29 cellular contexts compared by ENCODE assay signal in genomic region chr17:72858826-72859495, GRCh38.
"Had no signal": no experiment of that assay in that cellular context is flagged by ENCODE, and none has a peak within 500 bp of the region (broad histone marks: within the 10 kb centered on the region; RNA-seq: fewer than 3 reads in every experiment).

No MANE protein-coding gene starts in this region.

- ATAC-seq: activated CD8-positive, alpha-beta T cell treated with anti-CD3 and anti-CD28 coated beads for 36 hours; activated naive CD4-positive, alpha-beta T cell treated with anti-CD3 and anti-CD28 coated beads, Interleukin-2, amount 50 U/mL, for 72 hours; activated T-cell treated with anti-CD3 and anti-CD28 coated beads, Interleukin-2, amount 50 U/mL, for 4 hours; activated T-cell treated with anti-CD3 and anti-CD28 coated beads, Interleukin-2, amount 50 U/mL, for 72 hours; activated T-helper 17 cell treated with anti-CD3 and anti-CD28 coated beads, Interleukin-2, amount 50 U/mL, for 72 hours; body of pancreas had no signal

- DNase-seq: activated CD4-positive, alpha-beta memory T cell treated with anti-CD3 and anti-CD28 coated beads for 36 hours; activated CD4-positive, alpha-beta T cell treated with anti-CD3 and anti-CD28 coated beads for 4 hours; activated CD4-positive, alpha-beta T cell treated with anti-CD3 and anti-CD28 coated beads, Interleukin-2, amount 10 ng/mL, durations not matched to agents 24 days and 14 days; activated CD4-positive, alpha-beta T cell treated with anti-CD3 and anti-CD28 coated beads, Interleukin-2, amount 50 U/mL, for 1 hour; activated CD4-positive, alpha-beta T cell treated with anti-CD3 and anti-CD28 coated beads, Interleukin-2, amount 50 U/mL, for 4 hours; activated CD4-positive, CD25-positive, alpha-beta regulatory T cell treated with anti-CD3 and anti-CD28 coated beads, Interleukin-2, amount 50 U/mL, for 72 hours; activated CD8-positive, alpha-beta memory T cell treated with anti-CD3 and anti-CD28 coated beads, Interleukin-2, amount 50 U/mL, for 4 hours; activated CD8-positive, alpha-beta T cell treated with anti-CD3 and anti-CD28 coated beads for 36 hours; activated effector memory CD4-positive, alpha-beta T cell treated with anti-CD3 and anti-CD28 coated beads, Interleukin-2, amount 50 U/mL, for 16 hours; activated gamma-delta T cell treated with Interleukin-2 at 50 U/mL for 16 hours; activated naive CD4-positive, alpha-beta T cell; activated naive CD4-positive, alpha-beta T cell treated with anti-CD3 and anti-CD28 coated beads for 36 hours; activated naive CD4-positive, alpha-beta T cell treated with anti-CD3 and anti-CD28 coated beads, Interleukin-2, amount 50 U/mL, for 16 hours; activated naive CD8-positive, alpha-beta T cell treated with anti-CD3 and anti-CD28 coated beads for 36 hours; activated T-cell treated with anti-CD3 and anti-CD28 coated beads for 4 hours; activated T-cell treated with anti-CD3 and anti-CD28 coated beads, Interleukin-2, amount 50 U/mL, for 1 hour; activated T-cell treated with anti-CD3 and anti-CD28 coated beads, Interleukin-2, amount 50 U/mL, for 4 hours; activated T-cell treated with anti-CD3 and anti-CD28 coated beads, Interleukin-2, amount 50 U/mL, for 72 hours; adrenal gland; amniotic stem cell; aorta; body of pancreas; brain microvascular endothelial cell; central memory CD4-positive, alpha-beta T cell; T-helper 1 cell; T-helper 2 cell; T-helper 9 cell had no signal
